In genomic region chr2:178508646-178509045, GRCh38 we compare ENCODE assay signal across 25 cellular contexts.
"Had no signal": no experiment of that assay in that cellular context is flagged by ENCODE, and none has a peak within 500 bp of the region (broad histone marks: within the 10 kb centered on the region; RNA-seq: fewer than 3 reads in every experiment).

No MANE protein-coding gene starts in this region.

- H3K9me3 ChIP-seq: left ventricle myocardium inferior, right atrium auricular region, right lobe of liver, stomach, testis, thyroid gland, transverse colon, upper lobe of left lung, vagina had no signal

- H3K9ac ChIP-seq: neural progenitor cell, parathyroid adenoma had no signal

- H3K27ac Mint-ChIP-seq: mesothelial cell of epicardium; nephron progenitor cell; neural progenitor cell; stimulated activated naive B cell treated with anti-CD40 and anti-IgM and Interleukin-4, amounts not matched to agents 10 μg/mL and 1 μg/mL and 100 μg/mL, for 72 hours had no signal

- DNase-seq: islet precursor cell; left ventricle myocardium inferior; mesendoderm; naive thymus-derived CD4-positive, alpha-beta T cell; nephron progenitor cell; right lobe of liver; stimulated activated CD4-positive, alpha-beta T cell treated with anti-CD3 and anti-CD28 coated beads, Interleukin-1b, Interleukin-23, amount 100 ng/mL, for 48 hours; stimulated activated CD4-positive, alpha-beta T cell treated with anti-CD3 and anti-CD28 coated beads, Interleukin-2, amount 100 ng/mL, for 48 hours; stimulated activated CD4-positive, alpha-beta T cell treated with anti-CD3 and anti-CD28 coated beads, Interleukin-4, amount 100 ng/mL, for 4 hours; stimulated activated CD8-positive, alpha-beta memory T cell treated with anti-CD3 and anti-CD28 coated beads, Interleukin-4, amount 100 ng/mL, for 48 hours; stimulated activated naive B cell treated with anti-CD40 and anti-IgM and Interleukin-4, amounts not matched to agents 10 μg/mL and 1 μg/mL and 100 μg/mL, for 72 hours; stimulated activated naive CD8-positive, alpha-beta T cell treated with anti-CD3 and anti-CD28 coated beads, Interleukin-15, Interleukin-2, amounts not matched to agents 100 U/mL and 50 U/mL, for 24 hours; stomach; testis; thyroid gland; transverse colon; upper lobe of left lung had no signal

- H3K27me3 Mint-ChIP-seq: naive thymus-derived CD4-positive, alpha-beta T cell; stimulated activated naive B cell treated with anti-CD40 and anti-IgM and Interleukin-4, amounts not matched to agents 10 μg/mL and 1 μg/mL and 100 μg/mL, for 72 hours had no signal

- H3K4me3 Mint-ChIP-seq: mesothelial cell of epicardium; naive thymus-derived CD4-positive, alpha-beta T cell; nephron progenitor cell; neural progenitor cell; stimulated activated naive B cell treated with anti-CD40 and anti-IgM and Interleukin-4, amounts not matched to agents 10 μg/mL and 1 μg/mL and 100 μg/mL, for 72 hours had no signal

- H3K79me2 ChIP-seq: hepatocyte had no signal

- H3K27ac ChIP-seq: hepatocyte, left ventricle myocardium inferior, neural progenitor cell, parathyroid adenoma, right atrium auricular region, right lobe of liver, stomach, testis, thyroid gland, transverse colon, upper lobe of left lung, vagina had no signal

- H3K4me3 ChIP-seq: hepatocyte, left ventricle myocardium inferior, lung, neural progenitor cell, right atrium auricular region, right lobe of liver, smooth muscle cell, stomach, testis, thyroid gland, transverse colon, upper lobe of left lung, vagina had no signal

- H3K27me3 ChIP-seq: hepatocyte, neural progenitor cell, right atrium auricular region, right lobe of liver, stomach, testis, thyroid gland, transverse colon, upper lobe of left lung, vagina had no signal

- H3K4me2 ChIP-seq: hepatocyte, neural progenitor cell, smooth muscle cell had no signal

- H3K9me3 Mint-ChIP-seq: mesothelial cell of epicardium; naive thymus-derived CD4-positive, alpha-beta T cell; nephron progenitor cell; stimulated activated naive B cell treated with anti-CD40 and anti-IgM and Interleukin-4, amounts not matched to agents 10 μg/mL and 1 μg/mL and 100 μg/mL, for 72 hours had no signal

- H3K4me1 ChIP-seq: left ventricle myocardium inferior, parathyroid adenoma, right atrium auricular region, testis, thyroid gland, vagina had no signal

- H2AFZ ChIP-seq: hepatocyte, neural progenitor cell, parathyroid adenoma had no signal

- ATAC-seq: naive thymus-derived CD4-positive, alpha-beta T cell; right lobe of liver; stimulated activated naive B cell treated with anti-CD40 and anti-IgM and Interleukin-4, amounts not matched to agents 10 μg/mL and 1 μg/mL and 100 μg/mL, for 72 hours; stimulated activated naive CD8-positive, alpha-beta T cell treated with anti-CD3 and anti-CD28 coated beads, Interleukin-15, Interleukin-2, amounts not matched to agents 100 U/mL and 50 U/mL, for 24 hours had no signal

- H3K4me1 Mint-ChIP-seq: mesothelial cell of epicardium had no signal
